Comparison of ENCODE assay signal across 8 cellular contexts in the genomic region with DNA sequence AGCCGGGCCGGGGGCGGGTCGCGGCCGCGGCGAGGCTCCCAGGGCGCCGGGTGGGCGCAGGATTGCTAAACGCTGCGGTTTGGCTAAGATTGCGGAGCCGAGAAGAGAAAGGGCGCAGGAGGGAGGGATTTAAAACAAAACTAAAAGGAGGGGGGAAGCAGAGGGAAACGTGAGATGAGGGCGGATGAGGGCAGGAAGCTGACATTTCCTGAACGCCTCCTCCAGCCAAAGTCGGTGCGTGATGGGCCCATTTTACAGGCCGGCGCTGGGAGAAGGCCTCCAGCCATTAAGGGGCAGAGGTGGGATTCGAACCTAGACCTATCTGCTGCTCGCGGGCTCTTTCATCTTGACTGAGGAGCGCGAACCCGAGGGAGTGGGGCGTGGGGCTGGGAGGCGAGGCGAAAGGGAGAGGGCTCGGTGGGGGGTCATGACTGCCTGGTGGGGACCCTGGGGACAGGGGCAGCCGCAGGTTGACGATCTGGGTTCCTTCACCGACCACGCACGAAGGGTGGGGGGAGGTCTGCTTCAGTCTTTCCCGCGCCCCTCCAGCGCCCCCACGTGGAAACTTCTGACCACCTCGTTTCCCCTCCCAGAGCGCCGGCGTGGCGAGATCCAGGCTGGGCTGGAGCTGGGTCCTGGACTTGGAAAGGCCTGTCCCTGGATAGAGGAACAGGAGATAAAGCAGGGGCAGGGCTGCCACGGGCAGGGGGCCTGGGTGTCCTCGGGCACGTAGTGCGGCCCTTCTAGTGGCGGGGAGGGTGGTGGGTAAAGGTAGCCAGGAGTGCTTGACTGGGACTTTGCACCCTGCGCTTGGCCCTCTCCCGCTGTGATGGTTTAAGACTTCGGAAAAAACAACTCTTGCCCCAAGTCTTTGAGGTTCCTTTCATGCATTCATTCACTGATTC. TPM values are rescaled to one million over a fixed set of nuclear protein-coding genes. Genes with fewer than 3 reads are reported as not detected.
DNase-seq lines count a peak whose midpoint lies in the region; ATAC-seq and TF ChIP-seq lines count a peak whose summit lies in the region.

No MANE protein-coding gene starts in this region.

- H3K9me3 Mint-ChIP-seq in activated CD4-positive, alpha-beta T cell treated with anti-CD3 and anti-CD28 coated beads, Interleukin-2, amount 10 ng/mL, durations not matched to agents 7 days and 5 days = no peaks in the 10 kb centered on the region

- TF ChIP-seq CTCF in GM12864 (IDR thresholded peaks at IDR 0.05; ENCODE audit: low read depth, low read length, missing control alignments) (peak; percentile 76), lower lobe of right lung (IDR thresholded peaks at IDR 0.05) (peak; percentile 80)

- H3K4me3 Mint-ChIP-seq in activated CD4-positive, alpha-beta T cell treated with anti-CD3 and anti-CD28 coated beads, Interleukin-2, amount 10 ng/mL, durations not matched to agents 7 days and 5 days = peak overlapping the region; percentile 85

- peak overlapping the region; percentile 49 for H3K27ac ChIP-seq in lower lobe of right lung

- H3K4me1 ChIP-seq in lower lobe of right lung = peaks cover 16% of the 10 kb centered on the region

- peaks cover 1% of the 10 kb centered on the region for H3K36me3 Mint-ChIP-seq in activated CD4-positive, alpha-beta T cell treated with anti-CD3 and anti-CD28 coated beads, Interleukin-2, amount 10 ng/mL, durations not matched to agents 7 days and 5 days (ENCODE audit: low read depth)

- no peaks in the 10 kb centered on the region for H3K36me3 ChIP-seq in lower lobe of right lung

- ATAC-seq in lower lobe of right lung (peak; percentile 84 to 88), GM18519 (IDR thresholded peaks at IDR 0.05; ENCODE audit: low FRiP score, unreplicated experiment) (no peak)

- H3K4me3 ChIP-seq in GM12864 (ENCODE audit: low read depth, low read length) (peak overlapping the region; percentile 42), lower lobe of right lung (peak overlapping the region; percentile 65)

- peaks cover 19% of the 10 kb centered on the region for H3K4me1 Mint-ChIP-seq in activated CD4-positive, alpha-beta T cell treated with anti-CD3 and anti-CD28 coated beads, Interleukin-2, amount 10 ng/mL, durations not matched to agents 7 days and 5 days

- POLR2A ChIA-PET in activated CD4-positive, alpha-beta T cell treated with anti-CD3 and anti-CD28 coated beads, Interleukin-2, amount 10 ng/mL, durations not matched to agents 7 days and 5 days (lab: Charles Lee) = no interaction called here

- H3K9me3 ChIP-seq in lower lobe of right lung = no peaks in the 10 kb centered on the region

- no peak for DNase-seq in GM12864 (ENCODE audit: low read depth)
- DNase-seq in NCI-H146 (lab: John Stamatoyannopoulos, UW) = peak; percentile 56
- DNase-seq in activated CD4-positive, alpha-beta T cell treated with anti-CD3 and anti-CD28 coated beads, Interleukin-2, amount 10 ng/mL, durations not matched to agents 7 days and 5 days = peak; percentile 71
- DNase-seq in dermis microvascular lymphatic vessel endothelial cell (ENCODE audit: low read depth in 2 of 2) = peak; percentile 46 to 72
- peak; percentile 85 for DNase-seq in lower lobe of right lung
- peak; percentile 62 to 68 for DNase-seq in stimulated activated CD4-positive, alpha-beta T cell treated with anti-CD3 and anti-CD28 coated beads, Interleukin-4, amount 100 ng/mL, for 48 hours (ENCODE audit: low read depth in 2 of 2)
- no peak for DNase-seq in NK-92 (lab: John Stamatoyannopoulos, UW; ENCODE audit: unreplicated experiment)

- peaks cover 9% of the 10 kb centered on the region for H3K27me3 Mint-ChIP-seq in activated CD4-positive, alpha-beta T cell treated with anti-CD3 and anti-CD28 coated beads, Interleukin-2, amount 10 ng/mL, durations not matched to agents 7 days and 5 days

- H3K27ac Mint-ChIP-seq in activated CD4-positive, alpha-beta T cell treated with anti-CD3 and anti-CD28 coated beads, Interleukin-2, amount 10 ng/mL, durations not matched to agents 7 days and 5 days = peak overlapping the region; percentile 93

- intact Hi-C loops in lower lobe of right lung (cut with DNase I) = no loop called here

- no peaks in the 10 kb centered on the region for H3K27me3 ChIP-seq in lower lobe of right lung (ENCODE audit: low read depth)

- CTCF ChIA-PET in activated CD4-positive, alpha-beta T cell treated with anti-CD3 and anti-CD28 coated beads, Interleukin-2, amount 10 ng/mL, durations not matched to agents 7 days and 5 days (lab: Charles Lee) = interaction anchor here (0.6 to 1.8 kb wide), 10 partner anchors 12 to 295 kb away, joined by 3 to 8 read pairs (median 4); partner anchors contain the start of gene SLC35B1

RNA-seq across cellular contexts. Expression of gene TAC4, which starts 3.8 kb away (rescaled TPM):
- not detected for total RNA-seq in activated CD4-positive, alpha-beta T cell treated with anti-CD3 and anti-CD28 coated beads, Interleukin-2, amount 10 ng/mL, durations not matched to agents 7 days and 5 days
- not detected in 2 replicates for total RNA-seq in dermis microvascular lymphatic vessel endothelial cell
- total RNA-seq in lower lobe of right lung = not detected

Comparison
In these comparisons a context has a peak if more than half of its experiments do, and no peak if none do; other contexts are left out.
1. DNase-seq: peak in NCI-H146 (single experiment), activated CD4-positive, alpha-beta T cell treated with anti-CD3 and anti-CD28 coated beads, Interleukin-2, amount 10 ng/mL, durations not matched to agents 7 days and 5 days (single experiment), dermis microvascular lymphatic vessel endothelial cell (2 of 2), lower lobe of right lung (single experiment) and stimulated activated CD4-positive, alpha-beta T cell treated with anti-CD3 and anti-CD28 coated beads, Interleukin-4, amount 100 ng/mL, for 48 hours (2 of 2); none in GM12864 (single experiment) and NK-92 (single experiment).